In the genomic region with DNA sequence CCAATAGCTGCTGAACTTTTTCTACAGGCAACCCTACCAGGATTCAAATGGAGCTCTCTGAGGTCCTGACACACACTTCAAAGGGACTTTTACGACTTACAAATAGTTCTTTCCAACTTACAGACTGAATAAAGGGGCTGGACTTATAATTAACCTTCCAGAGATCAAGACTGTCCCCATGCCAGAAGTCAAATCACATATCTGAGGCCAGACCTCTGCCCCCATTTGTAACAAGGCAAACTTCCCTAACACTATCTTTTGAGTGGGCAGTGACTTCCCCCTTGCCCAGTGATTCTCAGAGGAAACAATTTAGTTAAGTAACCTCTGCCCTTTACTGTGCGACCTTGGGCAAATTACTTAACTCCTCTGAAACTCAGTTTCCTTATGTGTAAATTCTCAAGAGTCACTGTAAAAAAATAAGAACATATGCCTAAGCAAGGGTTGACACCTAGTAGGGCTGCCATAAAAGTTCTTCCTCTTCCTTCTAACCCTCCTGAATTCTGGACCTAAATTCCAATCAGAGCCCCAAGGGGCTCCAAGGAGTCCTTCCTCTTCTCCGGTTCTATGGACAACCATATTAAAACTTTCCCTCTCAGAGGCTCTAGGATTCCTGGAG, we compare ENCODE assay signal across 8 cellular contexts. TPM values are rescaled to one million over a fixed set of nuclear protein-coding genes. Genes with fewer than 3 reads are reported as not detected.
DNase-seq lines count a peak whose midpoint lies in the region; ATAC-seq, FAIRE-seq and TF ChIP-seq lines count a peak whose summit lies in the region.

No MANE protein-coding gene starts in this region.

- peaks cover 34 to 57% (median 39%) of the 10 kb centered on the region in 3 donors for H3K4me1 Mint-ChIP-seq in CD8-positive, alpha-beta memory T cell
- H3K4me1 Mint-ChIP-seq in activated naive CD8-positive, alpha-beta T cell treated with anti-CD3 and anti-CD28 coated beads, Interleukin-2, amount 50 U/mL, for 24 hours, result peaks cover 48% of the 10 kb centered on the region

- no peaks in the 10 kb centered on the region for H3K27me3 ChIP-seq in CD8-positive, alpha-beta memory T cell (ENCODE audit: insufficient read depth, low read length, poor library complexity, severe bottlenecking)
- no peaks in the 10 kb centered on the region for H3K27me3 ChIP-seq in subcutaneous abdominal adipose tissue (ENCODE audit: control insufficient read depth in 5 of 5, insufficient read depth in 4 of 5, low read length in 5 of 5)

- peaks cover 0 to 19% (median 0%) of the 10 kb centered on the region in 3 donors for H3K36me3 Mint-ChIP-seq in CD8-positive, alpha-beta memory T cell
- H3K36me3 Mint-ChIP-seq in activated naive CD8-positive, alpha-beta T cell treated with anti-CD3 and anti-CD28 coated beads, Interleukin-2, amount 50 U/mL, for 24 hours (ENCODE audit: low read depth), result peaks cover 6% of the 10 kb centered on the region

- peak overlapping the region; percentile 95 for H3K27ac ChIP-seq in CD8-positive, alpha-beta memory T cell (ENCODE audit: low read depth, low read length)
- H3K27ac ChIP-seq in kidney (ENCODE audit: low read depth in 2 of 2, low read length in 2 of 2) (peak overlapping the region; percentile 97 to 98), subcutaneous abdominal adipose tissue (ENCODE audit: low read depth, low read length) (peak overlapping the region; percentile 99)

- intact Hi-C loops in kidney (cut with DNase I), result no loop called here

- peaks cover 35% of the 10 kb centered on the region for H3K4me1 ChIP-seq in CD8-positive, alpha-beta memory T cell (ENCODE audit: insufficient read depth, low read length)
- H3K4me1 ChIP-seq in kidney (ENCODE audit: control insufficient read depth in 1 of 2, insufficient read depth in 1 of 2, low read depth in 1 of 2, low read length in 2 of 2) (peaks cover 10 to 13% of the 10 kb centered on the region in 2 donors), subcutaneous abdominal adipose tissue (ENCODE audit: control insufficient read depth in 5 of 5, insufficient read depth in 5 of 5, low read length in 5 of 5) (peaks cover 10 to 53% (median 48%) of the 10 kb centered on the region in 5 donors)

- peak overlapping the region; percentile 89 to 100 (median 94) for H3K27ac Mint-ChIP-seq in CD8-positive, alpha-beta memory T cell
- H3K27ac Mint-ChIP-seq in activated naive CD8-positive, alpha-beta T cell treated with anti-CD3 and anti-CD28 coated beads, Interleukin-2, amount 50 U/mL, for 24 hours, result peak overlapping the region; percentile 97

- H3K4me3 Mint-ChIP-seq in CD8-positive, alpha-beta memory T cell, result peak overlapping the region; percentile 92 to 98 (median 96)
- H3K4me3 Mint-ChIP-seq in activated naive CD8-positive, alpha-beta T cell treated with anti-CD3 and anti-CD28 coated beads, Interleukin-2, amount 50 U/mL, for 24 hours, result peak overlapping the region; percentile 98

- no peak for TF ChIP-seq CTCF in kidney (IDR thresholded peaks at IDR 0.05; ENCODE audit: borderline replicate concordance, extremely low read depth, insufficient read depth)

- ATAC-seq in activated naive CD8-positive, alpha-beta T cell treated with anti-CD3 and anti-CD28 coated beads, Interleukin-2, amount 50 U/mL, for 24 hours, result no peak
- ATAC-seq in HG03342 (IDR thresholded peaks at IDR 0.05; ENCODE audit: unreplicated experiment), result no peak

- H3K9ac ChIP-seq in kidney (ENCODE audit: low read length in 2 of 2) (peak overlapping the region; percentile 69 to 96), subcutaneous abdominal adipose tissue (ENCODE audit: low read length in 5 of 5) (peak overlapping the region; percentile 99)

- H3K27me3 Mint-ChIP-seq in CD8-positive, alpha-beta memory T cell, result peaks cover 0 to 7% of the 10 kb centered on the region in 2 donors
- H3K27me3 Mint-ChIP-seq in activated naive CD8-positive, alpha-beta T cell treated with anti-CD3 and anti-CD28 coated beads, Interleukin-2, amount 50 U/mL, for 24 hours, result no peaks in the 10 kb centered on the region

- H3K9me3 Mint-ChIP-seq in CD8-positive, alpha-beta memory T cell, result no peaks in the 10 kb centered on the region
- H3K9me3 Mint-ChIP-seq in activated naive CD8-positive, alpha-beta T cell treated with anti-CD3 and anti-CD28 coated beads, Interleukin-2, amount 50 U/mL, for 24 hours, result no peaks in the 10 kb centered on the region

- H3K9me3 ChIP-seq in CD8-positive, alpha-beta memory T cell (ENCODE audit: low read length), result no peaks in the 10 kb centered on the region
- H3K9me3 ChIP-seq in kidney (ENCODE audit: control insufficient read depth in 1 of 2, low read length in 2 of 2) (no peaks in the 10 kb centered on the region), subcutaneous abdominal adipose tissue (ENCODE audit: control insufficient read depth in 5 of 5, low read length in 5 of 5) (no peaks in the 10 kb centered on the region)

- DNase-seq in CD8-positive, alpha-beta memory T cell, result peak in 1 of 5 donors; percentile 25
- DNase-seq in Kasumi-1 (lab: John Stamatoyannopoulos, UW) (peak; percentile 23 to 61), kidney (no peak)
- no peak for DNase-seq in activated naive CD8-positive, alpha-beta T cell treated with anti-CD3 and anti-CD28 coated beads, Interleukin-2, amount 50 U/mL, for 24 hours
- DNase-seq in activated effector memory CD4-positive, alpha-beta T cell treated with Interleukin-2 at 50 U/mL for 16 hours, result no peak
- DNase-seq in stimulated activated CD4-positive, alpha-beta T cell treated with anti-CD3 and anti-CD28 coated beads, Interleukin-15, amount 100 ng/mL, for 24 hours, result no peak

- POLR2A ChIA-PET in CD8-positive, alpha-beta memory T cell (lab: Charles Lee), result no interaction called here

- CTCF ChIA-PET in CD8-positive, alpha-beta memory T cell (lab: Charles Lee), result interaction anchor here (1.1 kb wide), 1 partner anchor 68 kb away, joined by 3 read pairs; no protein-coding TSS in a partner anchor

- FAIRE-seq in kidney (lab: Jason Lieb, UNC), result no peak

- H3K36me3 ChIP-seq in CD8-positive, alpha-beta memory T cell (ENCODE audit: insufficient read depth, low read length), result no peaks in the 10 kb centered on the region
- H3K36me3 ChIP-seq in kidney (ENCODE audit: control insufficient read depth in 1 of 2, insufficient read depth in 2 of 2, low read length in 2 of 2) (peaks cover 0 to under 1% of the 10 kb centered on the region in 2 donors), subcutaneous abdominal adipose tissue (ENCODE audit: control insufficient read depth in 5 of 5, insufficient read depth in 5 of 5, low read length in 5 of 5) (peaks cover 0 to 3% (median 0%) of the 10 kb centered on the region in 5 donors)

- H3K4me3 ChIP-seq in CD8-positive, alpha-beta memory T cell (ENCODE audit: low read length), result peak overlapping the region; percentile 99
- H3K4me3 ChIP-seq in kidney (ENCODE audit: low read length in 2 of 2), result peak overlapping the region; percentile 99
- peak overlapping the region; percentile 96 to 100 (median 99) for H3K4me3 ChIP-seq in subcutaneous abdominal adipose tissue (ENCODE audit: low read depth in 1 of 5, low read length in 5 of 5)

RNA-seq across cellular contexts. Expression of gene WASF2, which starts 1.3 kb away (rescaled TPM):
- total RNA-seq in CD8-positive, alpha-beta memory T cell, result 100 to 1,000 TPM; 120 to 128 TPM
- 64.1 TPM for polyA plus RNA-seq in CD8-positive, alpha-beta memory T cell
- total RNA-seq in kidney, result 159 TPM
- polyA plus RNA-seq in kidney (ENCODE audit: insufficient read depth, low read depth, low replicate concordance), result 23.9 TPM

Comparison
In these comparisons a context has a peak if more than half of its experiments do, and no peak if none do; other contexts are left out.
1. DNase-seq: peak in Kasumi-1 (2 of 2); none in activated naive CD8-positive, alpha-beta T cell treated with anti-CD3 and anti-CD28 coated beads, Interleukin-2, amount 50 U/mL, for 24 hours (single experiment), kidney (single experiment), activated effector memory CD4-positive, alpha-beta T cell treated with Interleukin-2 at 50 U/mL for 16 hours (single experiment) and stimulated activated CD4-positive, alpha-beta T cell treated with anti-CD3 and anti-CD28 coated beads, Interleukin-15, amount 100 ng/mL, for 24 hours (single experiment).
2. Peak in every context shown above with its lines, with median percentiles within 50 percentile points of each other: H3K27ac ChIP-seq and H3K4me3 ChIP-seq.